22 cellular contexts compared by ENCODE assay signal in the genomic region with DNA sequence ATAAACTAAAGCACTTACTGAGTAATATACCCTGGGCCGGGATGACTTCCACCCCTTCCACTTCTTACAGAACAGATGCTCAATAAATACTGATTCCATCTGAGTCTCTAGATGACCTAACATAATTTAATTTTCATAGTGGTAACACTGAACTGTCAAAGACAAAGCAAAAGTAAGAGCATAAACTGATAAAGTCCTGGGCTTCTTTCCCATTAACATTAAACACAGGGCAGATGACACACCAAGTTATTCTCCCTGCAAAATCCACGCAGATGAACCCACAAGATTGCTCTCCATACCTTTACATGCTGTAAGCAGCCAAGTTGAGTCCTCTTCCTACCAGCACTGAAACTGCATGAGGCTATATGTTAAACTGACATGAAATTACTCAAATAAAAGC. TPM values are rescaled to one million over a fixed set of nuclear protein-coding genes. Genes with fewer than 3 reads are reported as not detected.
DNase-seq lines count a peak whose midpoint lies in the region; ATAC-seq and TF ChIP-seq lines count a peak whose summit lies in the region.
"Had no signal": no experiment of that assay in that cellular context is flagged by ENCODE, and none has a peak within 500 bp of the region (broad histone marks: within the 10 kb centered on the region; RNA-seq: fewer than 3 reads in every experiment).

No MANE protein-coding gene starts in this region.

- H3K27me3 ChIP-seq in effector memory CD4-positive, alpha-beta T cell (replicated peaks; ENCODE audit: control insufficient read depth, insufficient read depth, low read length, poor library complexity, severe bottlenecking) = no peaks in the 10 kb centered on the region
- H3K27me3 ChIP-seq: Peyer's patch had no signal

- H3K27ac Mint-ChIP-seq in nephron progenitor cell = peak overlapping the region; percentile 88
- H3K27ac Mint-ChIP-seq: CD8-positive, alpha-beta T cell had no signal

- H3K9me3 ChIP-seq in effector memory CD4-positive, alpha-beta T cell (ENCODE audit: control insufficient read depth, low read length) = no peaks in the 10 kb centered on the region
- H3K9me3 ChIP-seq: Caco-2, Peyer's patch had no signal

- no peaks in the 10 kb centered on the region for H3K4me1 ChIP-seq in effector memory CD4-positive, alpha-beta T cell (ENCODE audit: control insufficient read depth, insufficient read depth, low read length, poor library complexity, severe bottlenecking)
- H3K4me1 ChIP-seq: Caco-2, Peyer's patch had no signal

- H3K9me3 Mint-ChIP-seq in nephron progenitor cell = peaks cover 37% of the 10 kb centered on the region
- H3K9me3 Mint-ChIP-seq: CD8-positive, alpha-beta T cell had no signal

- no peak overlapping the region for H3K4me3 ChIP-seq in AG09309 (ENCODE audit: control insufficient read depth, low read depth, low read length)
- no peak overlapping the region for H3K4me3 ChIP-seq in fibroblast of the aortic adventitia (ENCODE audit: low read depth, low read length)
- no peak overlapping the region for H3K4me3 ChIP-seq in effector memory CD4-positive, alpha-beta T cell (ENCODE audit: insufficient read depth, low read depth, low read length, poor library complexity, severe bottlenecking)
- H3K4me3 ChIP-seq: Peyer's patch had no signal

- H3K36me3 Mint-ChIP-seq in nephron progenitor cell (ENCODE audit: low read depth) = peaks cover 60% of the 10 kb centered on the region
- H3K36me3 Mint-ChIP-seq: CD8-positive, alpha-beta T cell had no signal

- ATAC-seq in SK-N-SH treated with all-trans-retinoic acid at 6 μM for 48 hours = peak; percentile 70
- ATAC-seq: CD8-positive, alpha-beta T cell had no signal

- H3K4me3 Mint-ChIP-seq in nephron progenitor cell = no peak overlapping the region
- H3K4me3 Mint-ChIP-seq: CD8-positive, alpha-beta T cell had no signal

- H3K36me3 ChIP-seq in effector memory CD4-positive, alpha-beta T cell (ENCODE audit: control insufficient read depth, insufficient read depth, low read length) = no peaks in the 10 kb centered on the region
- H3K36me3 ChIP-seq: Peyer's patch had no signal

- DNase-seq in AG09309 (ENCODE audit: low read depth) (peak; percentile 27), fibroblast of the aortic adventitia (ENCODE audit: low read depth) (peak; percentile 46), nephron progenitor cell (no peak), NCI-H2107 treated with DMSO at 0.1 percent for 48 hours (lab: John Stamatoyannopoulos, UW; ENCODE audit: unreplicated experiment) (no peak), NOMO-1 treated with DMSO at 0.1 percent for 48 hours (lab: John Stamatoyannopoulos, UW; ENCODE audit: unreplicated experiment) (no peak)
- DNase-seq in effector memory CD4-positive, alpha-beta T cell = no peak
- DNase-seq: Caco-2; CD8-positive, alpha-beta T cell; GDM1; Karpas-422; NCI-H1092; NCI-H1417 treated with DMSO at 0.1 percent for 48 hours; NCI-H1694 treated with DMSO at 0.1 percent for 48 hours; NCI-H2081; NCI-H2171; NCI-H226; NCI-H510A; NCI-H69; OCI-M1; Peyer's patch had no signal

- TF ChIP-seq CTCF in AG09309 (IDR thresholded peaks at IDR 0.05; ENCODE audit: control insufficient read depth, insufficient read depth, low read depth, low read length, missing control alignments) (no peak), fibroblast of the aortic adventitia (IDR thresholded peaks at IDR 0.05; ENCODE audit: insufficient read depth, low read length) (no peak), nephron progenitor cell (IDR thresholded peaks at IDR 0.05) (no peak)

- H3K27me3 Mint-ChIP-seq in nephron progenitor cell (ENCODE audit: low read depth, poor library complexity) = no peaks in the 10 kb centered on the region

- peaks cover 35% of the 10 kb centered on the region for H3K4me1 Mint-ChIP-seq in nephron progenitor cell

- H3K27ac ChIP-seq in effector memory CD4-positive, alpha-beta T cell (ENCODE audit: insufficient read depth, low read length, poor library complexity, severe bottlenecking) = no peak overlapping the region
- H3K27ac ChIP-seq: C4-2B, Peyer's patch had no signal

TF ChIP-seq in SK-N-SH treated with all-trans-retinoic acid at 6 μM for 48 hours, 23 proteins besides CTCF, POLR2A, EP300 and RAD21:
- TF ChIP-seq ZNF8 (CRISPR knock-in tag; IDR thresholded peaks at IDR 0.05) (no peak), ISL1 (CRISPR knock-in tag; IDR thresholded peaks at IDR 0.05) (peak; percentile 82), ZFP3 (CRISPR knock-in tag; IDR thresholded peaks at IDR 0.05) (peak; percentile 68; the same call in 1 of the 2 replicates), TCF4 (CRISPR knock-in tag; IDR thresholded peaks at IDR 0.05; ENCODE audit: borderline replicate concordance) (peak; percentile 31; the same call in 1 of the 2 replicates)
- TF ChIP-seq, protein P1, sequence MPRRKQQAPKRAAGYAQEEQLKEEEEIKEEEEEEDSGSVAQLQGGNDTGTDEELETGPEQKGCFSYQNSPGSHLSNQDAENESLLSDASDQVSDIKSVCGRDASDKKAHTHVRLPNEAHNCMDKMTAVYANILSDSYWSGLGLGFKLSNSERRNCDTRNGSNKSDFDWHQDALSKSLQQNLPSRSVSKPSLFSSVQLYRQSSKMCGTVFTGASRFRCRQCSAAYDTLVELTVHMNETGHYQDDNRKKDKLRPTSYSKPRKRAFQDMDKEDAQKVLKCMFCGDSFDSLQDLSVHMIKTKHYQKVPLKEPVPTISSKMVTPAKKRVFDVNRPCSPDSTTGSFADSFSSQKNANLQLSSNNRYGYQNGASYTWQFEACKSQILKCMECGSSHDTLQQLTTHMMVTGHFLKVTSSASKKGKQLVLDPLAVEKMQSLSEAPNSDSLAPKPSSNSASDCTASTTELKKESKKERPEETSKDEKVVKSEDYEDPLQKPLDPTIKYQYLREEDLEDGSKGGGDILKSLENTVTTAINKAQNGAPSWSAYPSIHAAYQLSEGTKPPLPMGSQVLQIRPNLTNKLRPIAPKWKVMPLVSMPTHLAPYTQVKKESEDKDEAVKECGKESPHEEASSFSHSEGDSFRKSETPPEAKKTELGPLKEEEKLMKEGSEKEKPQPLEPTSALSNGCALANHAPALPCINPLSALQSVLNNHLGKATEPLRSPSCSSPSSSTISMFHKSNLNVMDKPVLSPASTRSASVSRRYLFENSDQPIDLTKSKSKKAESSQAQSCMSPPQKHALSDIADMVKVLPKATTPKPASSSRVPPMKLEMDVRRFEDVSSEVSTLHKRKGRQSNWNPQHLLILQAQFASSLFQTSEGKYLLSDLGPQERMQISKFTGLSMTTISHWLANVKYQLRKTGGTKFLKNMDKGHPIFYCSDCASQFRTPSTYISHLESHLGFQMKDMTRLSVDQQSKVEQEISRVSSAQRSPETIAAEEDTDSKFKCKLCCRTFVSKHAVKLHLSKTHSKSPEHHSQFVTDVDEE (CRISPR knock-in tag; IDR thresholded peaks at IDR 0.05) = peak; percentile 47; the same call in 1 of the 2 replicates

RNA-seq across cellular contexts. Expression of a gene that starts 27.1 kb away (rescaled TPM):
- 5.5 and 11.6 TPM in 2 replicates for total RNA-seq in fibroblast of the aortic adventitia (ENCODE audit: low replicate concordance)

Comparison
In these comparisons a context has a peak if more than half of its experiments do, and no peak if none do; other contexts are left out.
1. DNase-seq: peak in AG09309 (single experiment) and fibroblast of the aortic adventitia (single experiment); none in nephron progenitor cell (single experiment), NCI-H2107 treated with DMSO at 0.1 percent for 48 hours (single experiment), effector memory CD4-positive, alpha-beta T cell (0 of 3) and NOMO-1 treated with DMSO at 0.1 percent for 48 hours (single experiment).